In genomic region chr2:53840580-53840979, GRCh38 we compare ENCODE assay signal across 29 cellular contexts.
"Had no signal": no experiment of that assay in that cellular context is flagged by ENCODE, and none has a peak within 500 bp of the region (broad histone marks: within the 10 kb centered on the region; RNA-seq: fewer than 3 reads in every experiment).

No MANE protein-coding gene starts in this region.

- H3K27ac ChIP-seq: colonic mucosa, coronary artery, dorsolateral prefrontal cortex, epithelial cell of prostate, esophagus muscularis mucosa, esophagus squamous epithelium, foreskin keratinocyte, gastrocnemius medialis, gastroesophageal sphincter, heart left ventricle, heart right ventricle had no signal

- H3K27me3 Mint-ChIP-seq: effector memory CD8-positive, alpha-beta T cell had no signal

- H3K4me1 Mint-ChIP-seq: endodermal cell had no signal

- DNase-seq: colonic mucosa; cortex of kidney; dermis blood vessel endothelial cell; dorsolateral prefrontal cortex; effector CD4-positive, alpha-beta T cell; effector CD8-positive, alpha-beta T cell; effector memory CD4-positive, alpha-beta T cell; effector memory CD8-positive, alpha-beta T cell; endodermal cell; erythroblast; esophagus squamous epithelium; foreskin fibroblast; foreskin keratinocyte; foreskin melanocyte; gastrocnemius medialis; glutamatergic neuron; head of caudate nucleus; heart left ventricle; heart right ventricle had no signal

- ATAC-seq: effector memory CD8-positive, alpha-beta T cell; esophagus mucosa; foreskin keratinocyte; gastrocnemius medialis; gastroesophageal sphincter; heart left ventricle; heart right ventricle had no signal

- H3K27me3 ChIP-seq: colonic mucosa, dorsolateral prefrontal cortex, esophagus muscularis mucosa, esophagus squamous epithelium, foreskin keratinocyte, gastrocnemius medialis, gastroesophageal sphincter, heart left ventricle, heart right ventricle had no signal

- H3K9me3 ChIP-seq: colonic mucosa, esophagus squamous epithelium, gastrocnemius medialis, gastroesophageal sphincter, heart left ventricle had no signal

- H3K4me3 Mint-ChIP-seq: dendritic cell treated with granulocyte-macrophage colony-stimulating factor and Interleukin-4, amounts not matched to agents 40 ng/mL and 50 ng/mL, for 4 days; effector memory CD8-positive, alpha-beta T cell; endodermal cell had no signal

- H3K4me3 ChIP-seq: colonic mucosa, coronary artery, dorsolateral prefrontal cortex, esophagus muscularis mucosa, esophagus squamous epithelium, gastrocnemius medialis, gastroesophageal sphincter, heart left ventricle, heart right ventricle had no signal

- H3K36me3 ChIP-seq: colonic mucosa, esophagus squamous epithelium, gastrocnemius medialis had no signal

- FAIRE-seq: colon, endometrium, endothelial cell of umbilical vein, frontal cortex had no signal

- H3K4me1 ChIP-seq: colonic mucosa, esophagus muscularis mucosa, esophagus squamous epithelium, foreskin keratinocyte, gastroesophageal sphincter, heart left ventricle had no signal

- H3K27ac Mint-ChIP-seq: dendritic cell treated with granulocyte-macrophage colony-stimulating factor and Interleukin-4, amounts not matched to agents 40 ng/mL and 50 ng/mL, for 4 days; effector memory CD8-positive, alpha-beta T cell; endodermal cell had no signal

- H3K9me3 Mint-ChIP-seq: dendritic cell treated with granulocyte-macrophage colony-stimulating factor and Interleukin-4, amounts not matched to agents 40 ng/mL and 50 ng/mL, for 4 days had no signal
